Comparison of ENCODE assay signal across 16 cellular contexts in genomic region chr9:15743512-15743911, GRCh38.
DNase-seq lines count a peak whose midpoint lies in the region; ATAC-seq lines count a peak whose summit lies in the region.
"Had no signal": no experiment of that assay in that cellular context is flagged by ENCODE, and none has a peak within 500 bp of the region (broad histone marks: within the 10 kb centered on the region; RNA-seq: fewer than 3 reads in every experiment).

No MANE protein-coding gene starts in this region.

- DNase-seq in stimulated activated naive CD4-positive, alpha-beta T cell treated with Interleukin-2 at 50 U/mL for 16 hours (lab: John Stamatoyannopoulos, UW), result no peak
- no peak for DNase-seq in stimulated activated CD4-positive, alpha-beta T cell treated with anti-CD3 and anti-CD28 coated beads, Interleukin-2, amount 100 ng/mL, for 24 hours
- no peak for DNase-seq in NK-92 treated with Interleukin-12 subunit alpha and Interleukin-12 subunit beta, amount 100 ng/mL, for 24 hours (lab: John Stamatoyannopoulos, UW)
- DNase-seq in NAMALWA (ENCODE audit: low spot score), result no peak
- DNase-seq: activated CD8-positive, alpha-beta memory T cell treated with anti-CD3 and anti-CD28 coated beads, Interleukin-2, amount 50 U/mL, for 4 hours; activated naive CD8-positive, alpha-beta T cell treated with anti-CD3 and anti-CD28 coated beads, Interleukin-2, amount 50 U/mL, for 24 hours; BE2C; NCI-H187; retina; stimulated activated CD4-positive, alpha-beta T cell treated with anti-CD3 and anti-CD28 coated beads, Interleukin-4, amount 100 ng/mL, for 4 hours; stimulated activated naive CD4-positive, alpha-beta T cell had no signal

- ATAC-seq in GM18858 (IDR thresholded peaks at IDR 0.05; ENCODE audit: unreplicated experiment), result peak; percentile 93
- peak; percentile 90 for ATAC-seq in GM21423 (IDR thresholded peaks at IDR 0.05; ENCODE audit: unreplicated experiment)
- peak; percentile 94 for ATAC-seq in HG02981 (IDR thresholded peaks at IDR 0.05; ENCODE audit: unreplicated experiment)
- ATAC-seq in HG03558 (IDR thresholded peaks at IDR 0.05; ENCODE audit: extremely low read depth, unreplicated experiment), result peak; percentile 81
- ATAC-seq: activated naive CD8-positive, alpha-beta T cell treated with anti-CD3 and anti-CD28 coated beads, Interleukin-2, amount 50 U/mL, for 24 hours; natural killer cell treated with Interleukin-12 subunit alpha and Interleukin-12 subunit beta and Interleukin-15 and Interleukin-18, amount 100 ng/mL, for 72 hours had no signal
